Comparison of ENCODE assay signal across 23 cellular contexts in the genomic region with DNA sequence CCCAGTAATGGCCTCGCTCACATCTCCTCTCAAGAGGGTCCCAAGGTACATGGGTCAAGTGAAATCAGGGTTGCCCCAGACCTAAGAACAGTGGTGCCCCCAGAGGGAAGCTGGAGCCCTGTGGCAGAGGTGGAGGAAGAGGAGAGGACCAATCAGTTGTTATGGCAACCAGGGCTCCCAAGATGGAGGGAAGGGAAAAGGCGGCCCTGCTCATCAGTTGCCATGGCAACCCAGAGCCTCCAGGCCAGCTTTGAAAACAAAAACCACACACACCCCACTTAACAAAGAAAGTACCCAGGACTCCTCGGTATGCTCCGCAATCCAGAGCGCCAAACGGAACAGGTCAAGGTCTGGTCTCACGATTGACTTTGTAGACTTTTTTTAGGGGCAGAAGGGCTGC. TPM values are rescaled to one million over a fixed set of nuclear protein-coding genes. Genes with fewer than 3 reads are reported as not detected.
DNase-seq lines count a peak whose midpoint lies in the region; ATAC-seq, FAIRE-seq and TF ChIP-seq lines count a peak whose summit lies in the region.
"Had no signal": no experiment of that assay in that cellular context is flagged by ENCODE, and none has a peak within 500 bp of the region (broad histone marks: within the 10 kb centered on the region; RNA-seq: fewer than 3 reads in every experiment).

No MANE protein-coding gene starts in this region.

- DNase-seq in A549 (ENCODE audit: low read depth in 1 of 2, low spot score in 1 of 2) (no peak), HT1080 (ENCODE audit: low read depth) (peak; percentile 6), mesendoderm (peak; percentile 88), MV-4-11 (lab: John Stamatoyannopoulos, UW) (no peak), NCI-H82 (lab: John Stamatoyannopoulos, UW) (no peak), pancreas (no peak)
- no peak for DNase-seq in stimulated activated naive CD8-positive, alpha-beta T cell treated with anti-CD3 and anti-CD28 coated beads, Interleukin-15, Interleukin-2, amounts not matched to agents 100 U/mL and 50 U/mL, for 24 hours
- DNase-seq: activated B cell treated with CpG ODN at 0.5 μM for 24 hours; activated CD8-positive, alpha-beta T cell treated with anti-CD3 and anti-CD28 coated beads for 36 hours; activated T-cell treated with anti-CD3 and anti-CD28 coated beads, Interleukin-2, amount 50 U/mL, for 24 hours; brain microvascular endothelial cell; CD8-positive, alpha-beta T cell; dermis blood vessel endothelial cell; EL; left colon; midbrain; NCI-H1417 treated with DMSO at 0.1 percent for 48 hours; NCI-H446 treated with DMSO at 0.1 percent for 48 hours; Right ventricle myocardium superior; stimulated activated CD4-positive, alpha-beta T cell treated with anti-CD3 and anti-CD28 coated beads, Interleukin-2, amount 100 ng/mL, for 24 hours had no signal

- H4K8ac ChIP-seq in mesendoderm (ENCODE audit: low read depth, low read length), result no peak overlapping the region

- H3K27ac ChIP-seq in A549 (no peak overlapping the region), angular gyrus (ENCODE audit: low read depth, low read length) (peak overlapping the region; percentile 26), mesendoderm (ENCODE audit: low read depth, low read length) (no peak overlapping the region), pancreas (no peak overlapping the region)
- H3K27ac ChIP-seq: brain microvascular endothelial cell had no signal

- TF ChIP-seq CTCF in A549 (IDR thresholded peaks at IDR 0.05) (no peak), pancreas (IDR thresholded peaks at IDR 0.05) (no peak)

- H3K36me3 ChIP-seq in mesendoderm (ENCODE audit: control insufficient read depth, insufficient read depth, low read length), result no peaks in the 10 kb centered on the region
- H3K36me3 ChIP-seq in pancreas, result no peaks in the 10 kb centered on the region
- H3K36me3 ChIP-seq: brain microvascular endothelial cell had no signal

- WGBS in A549 (ENCODE audit: missing lambda C conversion rate), result 51% methylated on average over 7 of the region's 7 CpGs
- no CpG with 5 or more reads among the region's 7 CpGs for WGBS in mesendoderm (ENCODE audit: extremely low coverage, insufficient coverage, low lambda C conversion rate)
- WGBS in pancreas, 2 donors, result 52 to 55% methylated on average over 7 of the region's 7 CpGs

- H3K4ac ChIP-seq in mesendoderm (ENCODE audit: low read depth, low read length), result no peak overlapping the region

- no peak for TF ChIP-seq POLR2A in A549 (IDR thresholded peaks at IDR 0.05; ENCODE audit: low read length)

- TF ChIP-seq EP300 in A549 (IDR thresholded peaks at IDR 0.05), result no peak

- H3K4me3 ChIP-seq in A549, result no peak overlapping the region
- no peak overlapping the region for H3K4me3 ChIP-seq in mesendoderm (ENCODE audit: low read length)
- H3K4me3 ChIP-seq in pancreas, result no peak overlapping the region

- ATAC-seq in A549 (no peak), pancreas (no peak)
- ATAC-seq in stimulated activated naive CD8-positive, alpha-beta T cell treated with anti-CD3 and anti-CD28 coated beads, Interleukin-15, Interleukin-2, amounts not matched to agents 100 U/mL and 50 U/mL, for 24 hours, result no peak
- ATAC-seq: activated CD8-positive, alpha-beta T cell treated with anti-CD3 and anti-CD28 coated beads for 36 hours; activated naive CD4-positive, alpha-beta T cell treated with anti-CD3 and anti-CD28 coated beads, Interleukin-2, amount 50 U/mL, for 72 hours; CD8-positive, alpha-beta T cell; left colon had no signal

- FAIRE-seq in A549 (lab: Jason Lieb, UNC) (no peak), pancreas (lab: Jason Lieb, UNC) (no peak)
- FAIRE-seq: frontal cortex had no signal

- H2BK5ac ChIP-seq in mesendoderm (ENCODE audit: low read length), result no peak overlapping the region

- H3K79me1 ChIP-seq in mesendoderm (ENCODE audit: low read length), result no peaks in the 10 kb centered on the region

- H3K56ac ChIP-seq in mesendoderm (ENCODE audit: low read length), result no peak overlapping the region

- intact Hi-C loops in pancreas (cut with DNase I), result no loop called here

- no peaks in the 10 kb centered on the region for H3K4me1 ChIP-seq in A549
- peaks cover 10% of the 10 kb centered on the region for H3K4me1 ChIP-seq in mesendoderm (ENCODE audit: control insufficient read depth, low read depth, low read length)
- peaks cover 0 to 8% (median 0%) of the 10 kb centered on the region in 3 donors for H3K4me1 ChIP-seq in pancreas

- H3K9me3 ChIP-seq in A549 (no peaks in the 10 kb centered on the region), pancreas (no peaks in the 10 kb centered on the region)

- POLR2A ChIA-PET in A549 (lab: Yijun Ruan, JAX), result no interaction called here

- CTCF ChIA-PET in A549 (lab: Yijun Ruan, JAX), result interaction anchor here (2.2 kb wide), 1 partner anchor 20 kb away, joined by 8 read pairs; no protein-coding TSS in a partner anchor

- H3K4me2 ChIP-seq in A549, result no peak overlapping the region
- no peak overlapping the region for H3K4me2 ChIP-seq in mesendoderm (ENCODE audit: low read length)

- H3K9ac ChIP-seq in mesendoderm (ENCODE audit: low read length), result no peak overlapping the region

- no peaks in the 10 kb centered on the region for H3K27me3 ChIP-seq in mesendoderm (ENCODE audit: insufficient read depth, low read length, poor library complexity)
- H3K27me3 ChIP-seq in pancreas, result no peaks in the 10 kb centered on the region
- H3K27me3 ChIP-seq: brain microvascular endothelial cell had no signal

- no peaks in the 10 kb centered on the region for H3K79me2 ChIP-seq in mesendoderm (ENCODE audit: control insufficient read depth, insufficient read depth, low read length)

- H4K5ac ChIP-seq in mesendoderm (ENCODE audit: low read length), result no peak overlapping the region

- H2BK120ac ChIP-seq in mesendoderm (ENCODE audit: low read depth, low read length), result no peak overlapping the region

- no peak overlapping the region for H3K18ac ChIP-seq in mesendoderm (ENCODE audit: low read length)

- no peak overlapping the region for H2AK5ac ChIP-seq in mesendoderm (ENCODE audit: low read length)

- no peak for TF ChIP-seq RAD21 in A549 (conservative IDR thresholded peaks at IDR 0.05 in 1 of 2, IDR thresholded peaks at IDR 0.05 in 1 of 2)

- H2BK15ac ChIP-seq in mesendoderm (replicated peaks; ENCODE audit: low read depth), result no peak overlapping the region

- no peak overlapping the region for H3K23ac ChIP-seq in mesendoderm (ENCODE audit: low read length)

TF ChIP-seq in A549, 52 proteins besides CTCF, POLR2A, EP300 and RAD21:
- TF ChIP-seq FOXS1 (CRISPR knock-in tag; IDR thresholded peaks at IDR 0.05), result no peak
- TF ChIP-seq RFX5 (IDR thresholded peaks at IDR 0.05), result peak; percentile 87

RNA-seq across cellular contexts. Expression of gene SLC35C1, which starts 53.5 kb away (rescaled TPM):
- polyA plus RNA-seq in A549 (2011; rRNA removed) (3.3 and 7.8 TPM in 2 replicates), A549 (2017; fragmentation: RNase III; extraction: RNeasy Plus Mini Kit Qiagen cat#74134 plus additional on column Dnase treatment) (13.0 to 14.5 TPM (median 14.0 TPM) in 3 replicates), pancreas (1 to 10 TPM; 6.3 to 7.6 TPM)
- polyA plus RNA-seq in A549 (2012; cell fraction: cytosol; rRNA removed), result 7.7 and 14.0 TPM in 2 replicates
- 14.0 and 16.6 TPM in 2 replicates for polyA plus RNA-seq in A549 (2012; cell fraction: nucleus; rRNA removed)
- polyA minus RNA-seq in A549 (2011; rRNA and poly(A)+ RNA removed), result 9.4 and 13.7 TPM in 2 replicates
- 4.9 and 11.7 TPM in 2 replicates for total RNA-seq in HT1080 (2014; rRNA removed; shearing (Covaris generic))
- polyA plus RNA-seq in HT1080 (2015; cell fraction: cytosol; rRNA removed), result 10.8 and 12.0 TPM in 2 replicates
- polyA plus RNA-seq in HT1080 (2015; cell fraction: nucleus; rRNA removed), result 4.0 and 8.7 TPM in 2 replicates
- 7.2 TPM for polyA plus RNA-seq in mesendoderm (2013, experiment 1 of 2)
- polyA plus RNA-seq in mesendoderm (2013, experiment 2 of 2), result 7.3 TPM
- 10 to 100 TPM in 2 of 6 donors, 1 to 10 TPM in 4; 5.4 to 14.2 (median 7.9) TPM for total RNA-seq in pancreas

Comparison
In these comparisons a context has a peak if more than half of its experiments do, and no peak if none do; other contexts are left out.
1. DNase-seq: peak in HT1080 (single experiment) and mesendoderm (single experiment); none in A549 (0 of 2), stimulated activated naive CD8-positive, alpha-beta T cell treated with anti-CD3 and anti-CD28 coated beads, Interleukin-15, Interleukin-2, amounts not matched to agents 100 U/mL and 50 U/mL, for 24 hours (single experiment), MV-4-11 (single experiment), NCI-H82 (single experiment) and pancreas (0 of 6).